Comparison of ENCODE assay signal across 25 cellular contexts in the genomic region with DNA sequence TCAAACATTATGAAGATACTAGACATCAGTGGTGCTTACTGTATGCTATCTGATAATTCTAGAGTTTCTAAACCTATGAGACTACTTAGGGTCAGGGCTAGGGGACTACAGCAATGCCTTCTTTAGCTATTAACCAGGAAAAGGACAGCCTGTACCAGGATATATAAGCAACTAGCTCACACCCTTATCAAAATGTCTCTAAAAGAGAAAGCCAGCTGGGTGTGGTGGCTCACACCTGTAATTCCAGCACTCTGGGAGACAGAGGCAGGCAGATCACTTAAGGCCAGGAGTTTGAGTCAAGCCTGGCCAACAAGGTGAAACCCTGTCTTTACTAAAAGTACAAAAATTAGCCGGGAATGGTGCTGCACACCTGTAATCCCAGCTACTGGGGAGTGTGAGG. TPM values are rescaled to one million over a fixed set of nuclear protein-coding genes. Genes with fewer than 3 reads are reported as not detected.
DNase-seq lines count a peak whose midpoint lies in the region; ATAC-seq and TF ChIP-seq lines count a peak whose summit lies in the region.
"Had no signal": no experiment of that assay in that cellular context is flagged by ENCODE, and none has a peak within 500 bp of the region (broad histone marks: within the 10 kb centered on the region; RNA-seq: fewer than 3 reads in every experiment).

No MANE protein-coding gene starts in this region.

- TF ChIP-seq POLR2A in transverse colon (IDR thresholded peaks at IDR 0.05) = no peak

- H3K27ac ChIP-seq in transverse colon = peak overlapping the region; percentile 40 to 67 (median 58)
- H3K27ac ChIP-seq: BLaER1 had no signal

- peak in 1 of 3 donors; percentile 24 for DNase-seq in mucosa of descending colon
- peak; percentile 36 for DNase-seq in transverse colon
- DNase-seq in inferior parietal cortex (ENCODE audit: extremely low spot score) = no peak
- DNase-seq: 8988T; ACHN; BE2C; C1 segment of cervical spinal cord; CD4-positive, alpha-beta memory T cell; CD4-positive, CD25-positive, alpha-beta regulatory T cell; CD8-positive, alpha-beta memory T cell; COR-L47; DMS 273 treated with DMSO at 0.1 percent for 48 hours; DMS153; DMS53; DMS79; DND-41; EL; GDM1 had no signal

- H3K36me3 ChIP-seq in mucosa of descending colon (ENCODE audit: low read depth) (no peaks in the 10 kb centered on the region), transverse colon (peaks cover 0 to 34% (median 7%) of the 10 kb centered on the region in 4 donors)

- intact Hi-C loops in mucosa of descending colon (cut with DNase I, micrococcal nuclease) (no loop called here), transverse colon (cut with DNase I; ENCODE audit: low total_unique reads) (no loop called here)

- no peaks in the 10 kb centered on the region for H3K27me3 ChIP-seq in transverse colon
- H3K27me3 ChIP-seq: BE2C, BLaER1 had no signal

- in situ Hi-C loops in transverse colon (cut with MboI; ENCODE audit: low pct_ligation_motif_present in 1 of 4, low pct_unique_long_range_greater_than_20kb in 1 of 4, low sequenced_read_pairs in 3 of 4) = no loop called here

- no peak for TF ChIP-seq EP300 in transverse colon (IDR thresholded peaks at IDR 0.05; ENCODE audit: low read depth)

- peak; percentile 29 for ATAC-seq in esophagus mucosa
- peak; percentile 97 for ATAC-seq in mucosa of descending colon
- ATAC-seq in HG03469 (IDR thresholded peaks at IDR 0.05; ENCODE audit: unreplicated experiment) = no peak
- no peak for ATAC-seq in GM18502 (IDR thresholded peaks at IDR 0.05; ENCODE audit: poor library complexity, unreplicated experiment)
- ATAC-seq: GM12878 had no signal

- no peaks in the 10 kb centered on the region for H3K4me1 ChIP-seq in mucosa of descending colon (ENCODE audit: low read depth)
- H3K4me1 ChIP-seq in transverse colon = peaks cover 0 to 12% (median 6%) of the 10 kb centered on the region in 4 donors
- H3K4me1 ChIP-seq: BE2C, BLaER1 had no signal

- 75 to 91% methylated on average over 1 of the region's 1 CpG for WGBS in transverse colon (ENCODE audit: low coverage in 1 of 2), 2 donors

- no peak overlapping the region for H3K4me3 ChIP-seq in mucosa of descending colon
- H3K4me3 ChIP-seq in transverse colon = no peak overlapping the region
- H3K4me3 ChIP-seq: BLaER1, GM12878 had no signal

- H3K9me3 ChIP-seq in mucosa of descending colon (no peaks in the 10 kb centered on the region), transverse colon (no peaks in the 10 kb centered on the region)
- H3K9me3 ChIP-seq: BE2C, BLaER1 had no signal

- TF ChIP-seq CTCF in mucosa of descending colon (IDR thresholded peaks at IDR 0.05) (no peak), transverse colon (IDR thresholded peaks at IDR 0.05) (no peak)

RNA-seq across cellular contexts. Expression of gene RAB6A, which starts 55.8 kb away (rescaled TPM):
- 137 TPM for total RNA-seq in esophagus mucosa
- total RNA-seq in mucosa of descending colon = 100 to 1,000 TPM; 138 to 140 (median 139) TPM
- 100 to 1,000 TPM in 3 of 4 donors, 10 to 100 TPM in 1; 49.0 to 232 (median 206) TPM for total RNA-seq in transverse colon

RNA-seq across cellular contexts. Expression of gene PLEKHB1, which starts 58.7 kb away (rescaled TPM):
- 1.4 TPM for total RNA-seq in esophagus mucosa
- total RNA-seq in mucosa of descending colon = 10 to 100 TPM; 11.4 to 45.2 (median 19.7) TPM
- total RNA-seq in transverse colon = 10 to 100 TPM in 1 of 4 donors, 1 to 10 TPM in 3; 7.2 to 23.5 (median 9.6) TPM
- total RNA-seq: A673, Daoy had no signal

Comparison
In these comparisons a context has a peak if more than half of its experiments do, and no peak if none do; other contexts are left out.
1. ATAC-seq: peak in esophagus mucosa (single experiment) and mucosa of descending colon (single experiment); none in HG03469 (single experiment) and GM18502 (single experiment).